Comparison of ENCODE assay signal across 8 cellular contexts in the genomic region with DNA sequence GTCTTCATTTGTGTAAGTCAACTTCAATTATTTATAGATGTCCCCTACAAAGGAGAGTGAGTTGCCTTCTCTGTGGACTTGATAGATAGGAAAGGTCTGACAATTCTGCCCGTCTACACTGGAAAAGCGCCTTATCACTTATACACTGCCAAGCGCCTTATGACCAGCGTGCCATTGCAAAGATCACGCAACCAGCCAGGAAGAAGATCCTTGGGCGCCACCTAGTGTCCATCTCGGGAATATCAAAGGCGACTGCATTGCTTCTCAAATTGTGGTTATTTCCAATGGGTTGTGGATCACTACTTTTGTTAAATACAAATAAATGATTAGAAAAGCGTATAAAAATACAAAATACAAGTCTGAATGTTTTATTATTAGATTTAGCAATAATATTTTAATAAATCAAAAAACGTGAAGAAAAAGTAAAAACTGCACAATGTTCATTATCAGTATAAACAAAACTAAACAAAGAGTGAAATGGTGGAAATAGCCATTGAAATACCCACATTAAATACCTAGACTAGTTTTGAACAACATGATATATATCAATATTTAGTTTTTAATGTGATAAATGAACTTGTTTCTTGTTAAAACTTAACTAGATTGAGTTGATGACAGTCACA.
DNase-seq lines count a peak whose midpoint lies in the region; ATAC-seq lines count a peak whose summit lies in the region.

No MANE protein-coding gene starts in this region.

- ATAC-seq in HG03064 (IDR thresholded peaks at IDR 0.05; ENCODE audit: low read depth, unreplicated experiment): peak; percentile 83

- peak; percentile 91 for DNase-seq in DMS 273 (lab: John Stamatoyannopoulos, UW; ENCODE audit: unreplicated experiment)
- no peak for DNase-seq in DMS 273 treated with DMSO at 0.1 percent for 48 hours (lab: John Stamatoyannopoulos, UW)
- DNase-seq in NCI-H2227 treated with DMSO at 0.1 percent for 48 hours (lab: John Stamatoyannopoulos, UW): peak; percentile 89
- DNase-seq in activated CD4-positive, CD25-positive, alpha-beta regulatory T cell (lab: John Stamatoyannopoulos, UW): peak; percentile 53 to 85 (median 68)
- DNase-seq in central memory CD4-positive, alpha-beta T cell: peak; percentile 67
- DNase-seq in kidney glomerular epithelial cell (lab: John Stamatoyannopoulos, UW): peak; percentile 68
- DNase-seq in stimulated activated CD4-positive, alpha-beta T cell treated with anti-CD3 and anti-CD28 coated beads, Interleukin-2, amount 100 ng/mL, for 4 hours (ENCODE audit: low read depth): peak; percentile 75
